In genomic region chr3:183584914-183585280, GRCh38 we compare ENCODE assay signal across 1 cellular context.
TF ChIP-seq lines count a peak whose summit lies in the region.

No MANE protein-coding gene starts in this region.

TF ChIP-seq in K562, 482 proteins besides CTCF, POLR2A, EP300 and RAD21:
- TF ChIP-seq PBX2 (CRISPR knock-in tag; IDR thresholded peaks at IDR 0.05; ENCODE audit: low read depth) (no peak), PBX2 (tag; conservative IDR thresholded peaks at IDR 0.05; ENCODE audit: low read depth) (peak; percentile 87), GATA2 (CRISPR knock-in tag; IDR thresholded peaks at IDR 0.05) (0 out of 2 replicates have a peak, but pooled peaks have one; percentile 41), MECOM (CRISPR knock-in tag; IDR thresholded peaks at IDR 0.05) (peak; percentile 46; the same call in 1 of the 2 replicates), PKNOX1 (IDR thresholded peaks at IDR 0.05) (0 out of 2 replicates have a peak, but pooled peaks have one; percentile 30), CBFA2T2 (conservative IDR thresholded peaks at IDR 0.05) (peak; percentile 25; the same call in 1 of the 2 replicates), ATF4 (CRISPR knock-in tag; IDR thresholded peaks at IDR 0.05) (no peak), TCF3 (CRISPR knock-in tag; IDR thresholded peaks at IDR 0.05) (peak; percentile 64), SRSF9 (IDR thresholded peaks at IDR 0.05; ENCODE audit: borderline replicate concordance, low read depth, low read length) (no peak), ETV1 (tag; conservative IDR thresholded peaks at IDR 0.05; ENCODE audit: low read depth) (0 out of 2 replicates have a peak, but pooled peaks have one; percentile 40), SMAD4 (CRISPR knock-in tag; conservative IDR thresholded peaks at IDR 0.05) (0 out of 2 replicates have a peak, but pooled peaks have one; percentile 4), HINFP (tag; conservative IDR thresholded peaks at IDR 0.05; ENCODE audit: low read depth) (no peak), TBL1XR1 (IDR thresholded peaks at IDR 0.05; ENCODE audit: low read length in 2 of 2) (no peak), MEIS2 (IDR thresholded peaks at IDR 0.05; ENCODE audit: partially characterized antibody) (peak; percentile 90), CBFA2T3 (IDR thresholded peaks at IDR 0.05) (peak; percentile 57), ZNF589 (CRISPR knock-in tag; IDR thresholded peaks at IDR 0.05; ENCODE audit: low read depth) (no peak), HNRNPH1 (optimal IDR thresholded peaks at IDR 0.05; ENCODE audit: low read depth, low read length) (no peak), TAL1 (IDR thresholded peaks at IDR 0.05) (peak; percentile 33; the same call in 1 of the 2 replicates), NFE2 (IDR thresholded peaks at IDR 0.05; ENCODE audit: low read depth) (peak; percentile 38; the same call in 1 of the 2 replicates), TEAD4 (IDR thresholded peaks at IDR 0.05; ENCODE audit: low read length) (peak; percentile 44; the same call in 1 of the 2 replicates), TEAD4 (CRISPR knock-in tag; IDR thresholded peaks at IDR 0.05; ENCODE audit: borderline replicate concordance) (no peak), KLF16 (IDR thresholded peaks at IDR 0.05) (0 out of 2 replicates have a peak, but pooled peaks have one; percentile 10), ZKSCAN8 (CRISPR knock-in tag; IDR thresholded peaks at IDR 0.05) (0 out of 2 replicates have a peak, but pooled peaks have one; percentile 29), ARID1B (IDR thresholded peaks at IDR 0.05) (peak; percentile 63)
